In the genomic region with DNA sequence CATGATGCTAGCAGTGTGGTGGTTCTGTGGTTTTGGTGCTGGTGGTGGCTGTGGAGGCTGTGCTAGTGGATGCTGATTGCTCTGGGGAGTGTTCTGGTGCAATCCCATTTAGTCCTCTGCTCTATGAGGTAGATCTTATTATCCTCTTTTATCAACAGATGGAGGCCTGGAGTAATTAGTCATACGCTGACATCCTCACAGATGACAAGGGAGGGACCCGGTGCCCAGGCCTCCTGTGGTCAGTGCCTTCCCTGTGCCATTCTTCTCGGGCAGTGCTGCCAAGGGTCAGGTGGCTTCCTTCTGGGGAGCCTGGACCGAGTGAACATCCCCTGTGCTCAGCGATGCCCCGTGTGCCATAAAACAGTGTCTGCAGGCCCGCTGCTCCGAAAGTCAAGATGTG, we compare ENCODE assay signal across 29 cellular contexts.
DNase-seq lines count a peak whose midpoint lies in the region; ATAC-seq and TF ChIP-seq lines count a peak whose summit lies in the region.
"Had no signal": no experiment of that assay in that cellular context is flagged by ENCODE, and none has a peak within 500 bp of the region (broad histone marks: within the 10 kb centered on the region; RNA-seq: fewer than 3 reads in every experiment).

No MANE protein-coding gene starts in this region.

- no TSS peak for BruUV-seq in IMR-90 (replicated peaks; lab: Mats Ljungman, UMichigan)

- peaks cover 3% of the 10 kb centered on the region; the same call in 1 of the 2 replicates for H3K4me1 ChIP-seq in IMR-90 (ENCODE audit: control insufficient read depth, insufficient read depth, low read length)
- H3K4me1 ChIP-seq in stomach smooth muscle (ENCODE audit: control insufficient read depth, insufficient read depth, low read length) = peaks cover 58% of the 10 kb centered on the region
- H3K4me1 ChIP-seq: right lobe of liver, uterus had no signal

- H3K4me3 Mint-ChIP-seq in chondrocyte (ENCODE audit: unreplicated experiment) = no peak overlapping the region
- H3K4me3 Mint-ChIP-seq: activated T-helper 1 cell treated with anti-CD3 and anti-CD28 coated beads, Interleukin-12 subunit alpha, Interleukin-12 subunit beta, Interleukin-2, Interleukin-4 antibody, amounts not matched to agents 30 ng/mL and 10 ng/mL and 1 ng/mL, durations not matched to agents 14 hours and 24 hours and 36 hours; CD4-positive, alpha-beta memory T cell; naive B cell; T-helper 2 cell treated with Interferon-gamma antibody and Interleukin-4, amounts not matched to agents 5 μg/mL and 100 μg/mL, for 36 hours; WTC11 had no signal

- ATAC-seq in IMR-90 (ENCODE audit: low read depth) = peak; percentile 27
- ATAC-seq: gastroesophageal sphincter, left lobe of liver, right lobe of liver, WTC11 had no signal

- H2AK9ac ChIP-seq in IMR-90 (replicated peaks; ENCODE audit: low read depth, low read length, poor library complexity) = peak overlapping the region; percentile 72

- no peaks in the 10 kb centered on the region for H3K9me3 Mint-ChIP-seq in chondrocyte (ENCODE audit: low read depth)

- peaks cover 33% of the 10 kb centered on the region for H3K9me1 ChIP-seq in IMR-90 (ENCODE audit: insufficient read depth, low read length)

- H3K27me3 Mint-ChIP-seq in chondrocyte (ENCODE audit: low read depth) = no peaks in the 10 kb centered on the region
- H3K27me3 Mint-ChIP-seq: CD4-positive, alpha-beta memory T cell; naive B cell; progenitor cell of endocrine pancreas had no signal

- no peak overlapping the region for H3K18ac ChIP-seq in IMR-90 (ENCODE audit: low read depth, low read length)

- H3K9me3 ChIP-seq in IMR-90 (ENCODE audit: control insufficient read depth, insufficient read depth, low read length) = no peaks in the 10 kb centered on the region
- H3K9me3 ChIP-seq in stomach smooth muscle (ENCODE audit: control insufficient read depth in 2 of 2, low read length in 2 of 2) = no peaks in the 10 kb centered on the region
- H3K9me3 ChIP-seq: gastroesophageal sphincter, MG63, right lobe of liver, thoracic aorta, uterus had no signal

- peak overlapping the region; percentile 42; the same call in 1 of the 2 replicates for H3K23ac ChIP-seq in IMR-90 (ENCODE audit: low read depth, low read length)

- peaks cover 52% of the 10 kb centered on the region for H3K36me3 Mint-ChIP-seq in chondrocyte (ENCODE audit: low read depth)
- H3K36me3 Mint-ChIP-seq: CD4-positive, alpha-beta memory T cell; naive B cell had no signal

- CTCF ChIA-PET in IMR-90 (lab: Yijun Ruan, JAX) (no interaction called here), RWPE1 (lab: Yijun Ruan, JAX) (interaction anchor here (0.6 kb wide), 1 partner anchor 12 kb away, joined by 3 read pairs; no protein-coding TSS in a partner anchor), HEK293T (lab: Yijun Ruan, JAX) (no interaction called here)

- H3K79me1 ChIP-seq in IMR-90 (ENCODE audit: low read depth in 1 of 2, low read length in 2 of 2) = peaks cover 25 to 93% of the 10 kb centered on the region in 2 experiments

- H4K91ac ChIP-seq in IMR-90 (ENCODE audit: insufficient read depth, low read depth, low read length) = no peak overlapping the region

- dilution Hi-C loops in IMR-90 (cut with HindIII; ENCODE audit: low sequenced_read_pairs, unreplicated experiment) = no loop called here

- in situ Hi-C loops in IMR-90 (cut with MboI; ENCODE audit: low sequenced_read_pairs) = no loop called here

- no peak overlapping the region for H3K56ac ChIP-seq in IMR-90 (ENCODE audit: extremely low read depth, insufficient read depth, low read length)

- H4K5ac ChIP-seq in IMR-90 (ENCODE audit: low read depth, low read length) = no peak overlapping the region

- peak overlapping the region; percentile 43 for H3K27ac Mint-ChIP-seq in chondrocyte (ENCODE audit: unreplicated experiment)
- H3K27ac Mint-ChIP-seq: activated T-helper 1 cell treated with anti-CD3 and anti-CD28 coated beads, Interleukin-12 subunit alpha, Interleukin-12 subunit beta, Interleukin-2, Interleukin-4 antibody, amounts not matched to agents 30 ng/mL and 10 ng/mL and 1 ng/mL, durations not matched to agents 14 hours and 24 hours and 36 hours; progenitor cell of endocrine pancreas; T-helper 2 cell treated with Interferon-gamma antibody and Interleukin-4, amounts not matched to agents 5 μg/mL and 100 μg/mL, for 36 hours; WTC11 had no signal

- H3K36me3 ChIP-seq in IMR-90 (ENCODE audit: control insufficient read depth, insufficient read depth, low read length) (peaks cover 68% of the 10 kb centered on the region), stomach smooth muscle (ENCODE audit: control insufficient read depth in 2 of 2, insufficient read depth in 2 of 2, low read length in 2 of 2) (peaks cover 11 to 13% of the 10 kb centered on the region in 2 donors)
- H3K36me3 ChIP-seq: cardiac muscle cell, right lobe of liver, thoracic aorta, uterus had no signal

- no peak overlapping the region for H2BK120ac ChIP-seq in IMR-90 (ENCODE audit: low read depth, low read length)

- H3K27me3 ChIP-seq in IMR-90 (ENCODE audit: control insufficient read depth, insufficient read depth, low read length) (no peaks in the 10 kb centered on the region), stomach smooth muscle (ENCODE audit: control insufficient read depth in 1 of 2, insufficient read depth in 2 of 2, low read length in 2 of 2) (no peaks in the 10 kb centered on the region)
- H3K27me3 ChIP-seq: cardiac muscle cell, gastroesophageal sphincter, MG63, right lobe of liver, uterus had no signal

- no peak overlapping the region for H3K9ac ChIP-seq in IMR-90 (ENCODE audit: low read depth, low read length)
- H3K9ac ChIP-seq in stomach smooth muscle (ENCODE audit: low read length in 2 of 2) = no peak overlapping the region

- WGBS in IMR-90 (ENCODE audit: extremely low coverage in 2 of 2, insufficient read length in 1 of 2), 2 experiments = 91% methylated on average over 6 of the region's 8 CpGs; no CpG with 5 or more reads in 1 of the 2 experiments

- no peak overlapping the region for H2BK15ac ChIP-seq in IMR-90 (ENCODE audit: low read depth, low read length)

- peaks cover 99% of the 10 kb centered on the region for H4K20me1 ChIP-seq in IMR-90 (ENCODE audit: insufficient read depth, low read length)

- H2BK5ac ChIP-seq in IMR-90 (ENCODE audit: low read depth, low read length, poor library complexity, severe bottlenecking) = peak overlapping the region; percentile 51

- no peak overlapping the region for H2AFZ ChIP-seq in IMR-90 (replicated peaks; ENCODE audit: low read length, poor library complexity)

- no peak for TF ChIP-seq CTCF in IMR-90 (conservative IDR thresholded peaks at IDR 0.05; ENCODE audit: low read depth, low read length)
- no peak for TF ChIP-seq CTCF in RWPE1 (conservative IDR thresholded peaks at IDR 0.05; ENCODE audit: low read depth)
- TF ChIP-seq CTCF in chondrocyte (IDR thresholded peaks at IDR 0.05) = peak; percentile 14

- H3K14ac ChIP-seq in IMR-90 (replicated peaks; ENCODE audit: low read depth, low read length) = no peak overlapping the region

- H3K4me3 ChIP-seq in IMR-90 (ENCODE audit: insufficient read depth, low read depth, low read length) = no peak overlapping the region
- no peak overlapping the region for H3K4me3 ChIP-seq in stomach smooth muscle (ENCODE audit: low read length in 2 of 2)
- H3K4me3 ChIP-seq: cardiac muscle cell, dorsolateral prefrontal cortex, gastroesophageal sphincter, MG63, right lobe of liver, SK-N-MC, thoracic aorta, uterus had no signal

- DNase-seq in IMR-90 (peak; percentile 11), RWPE1 (ENCODE audit: low spot score) (no peak), chondrocyte (ENCODE audit: low spot score) (no peak), T1000 (lab: John Stamatoyannopoulos, UW) (no peak), GOT3 (lab: John Stamatoyannopoulos, UW) (no peak), HEK293T (ENCODE audit: extremely low spot score) (no peak)
- DNase-seq: activated CD4-positive, alpha-beta T cell treated with anti-CD3 and anti-CD28 coated beads, Interleukin-2, amount 50 U/mL, for 1 hour; activated naive CD4-positive, alpha-beta T cell treated with anti-CD3 and anti-CD28 coated beads, Interleukin-2, amount 50 U/mL, for 16 hours; amniotic stem cell; CD4-positive, alpha-beta memory T cell; EL; MG63; naive B cell; NCI-H2029; NCI-H748 treated with DMSO at 0.1 percent for 48 hours; right lobe of liver; stimulated activated naive CD4-positive, alpha-beta T cell treated with Interleukin-2 at 50 U/mL for 16 hours; uterus had no signal

- H2AK5ac ChIP-seq in IMR-90 (ENCODE audit: low read depth, low read length) = no peak overlapping the region

- H3K4ac ChIP-seq in IMR-90 (ENCODE audit: low read depth, low read length) = no peak overlapping the region

- no peak overlapping the region for H2BK20ac ChIP-seq in IMR-90 (ENCODE audit: low read depth, low read length)

- no peak for TF ChIP-seq RAD21 in IMR-90 (IDR thresholded peaks at IDR 0.05; ENCODE audit: low read length)

- H4K8ac ChIP-seq in IMR-90 (ENCODE audit: low read depth in 2 of 2, low read length in 2 of 2) = no peak overlapping the region

- TF ChIP-seq POLR2A in IMR-90 (IDR thresholded peaks at IDR 0.05; ENCODE audit: low read depth, low read length) = no peak

- POLR2A ChIA-PET in IMR-90 (lab: Charles Lee; ENCODE audit: unreplicated experiment) = no interaction called here
- POLR2A ChIA-PET in RWPE1 (lab: Yijun Ruan, JAX; ENCODE audit: low non-redundant PET) = no interaction called here
- POLR2A ChIA-PET in HEK293T (lab: Yijun Ruan, JAX) = no interaction called here

- H3K4me1 Mint-ChIP-seq in chondrocyte (ENCODE audit: low read depth) = peaks cover 35% of the 10 kb centered on the region
- H3K4me1 Mint-ChIP-seq: WTC11 had no signal

- no peak overlapping the region for H3K27ac ChIP-seq in IMR-90 (ENCODE audit: insufficient read depth, low read length)
- 0 out of 2 replicates have a peak overlapping the region, but pooled peaks have one; percentile 2 for H3K27ac ChIP-seq in RWPE1
- H3K27ac ChIP-seq in stomach smooth muscle (ENCODE audit: low read length) = peak overlapping the region; percentile 80
- H3K27ac ChIP-seq: cardiac muscle cell, dorsolateral prefrontal cortex, right lobe of liver, SK-N-MC, thoracic aorta, uterus had no signal

- no peak overlapping the region for H3K4me2 ChIP-seq in IMR-90 (ENCODE audit: low read depth, low read length)

- intact Hi-C loops in IMR-90 (cut with micrococcal nuclease) = no loop called here

TF ChIP-seq in IMR-90, 13 proteins besides CTCF, POLR2A, EP300 and RAD21 (continues in another document):
- TF ChIP-seq RCOR1 (IDR thresholded peaks at IDR 0.05; ENCODE audit: insufficient replicate concordance, low read length) = no peak

TF ChIP-seq in HEK293T, 16 proteins besides CTCF, POLR2A, EP300 and RAD21 (continues in another document):
- TF ChIP-seq NFRKB (IDR thresholded peaks at IDR 0.05) (no peak), ELF4 (IDR thresholded peaks at IDR 0.05) (no peak), LEF1 (IDR thresholded peaks at IDR 0.05; ENCODE audit: borderline replicate concordance) (no peak), SP1 (IDR thresholded peaks at IDR 0.05) (no peak), FOXM1 (IDR thresholded peaks at IDR 0.05; ENCODE audit: borderline replicate concordance) (no peak), HDGF (IDR thresholded peaks at IDR 0.05; ENCODE audit: borderline replicate concordance) (no peak), SUZ12 (IDR thresholded peaks at IDR 0.05) (no peak), FOXA1 (IDR thresholded peaks at IDR 0.05) (no peak), CTBP1 (IDR thresholded peaks at IDR 0.05; ENCODE audit: borderline replicate concordance) (no peak)
